ENCODE assay signal across 24 cellular contexts in the genomic region with DNA sequence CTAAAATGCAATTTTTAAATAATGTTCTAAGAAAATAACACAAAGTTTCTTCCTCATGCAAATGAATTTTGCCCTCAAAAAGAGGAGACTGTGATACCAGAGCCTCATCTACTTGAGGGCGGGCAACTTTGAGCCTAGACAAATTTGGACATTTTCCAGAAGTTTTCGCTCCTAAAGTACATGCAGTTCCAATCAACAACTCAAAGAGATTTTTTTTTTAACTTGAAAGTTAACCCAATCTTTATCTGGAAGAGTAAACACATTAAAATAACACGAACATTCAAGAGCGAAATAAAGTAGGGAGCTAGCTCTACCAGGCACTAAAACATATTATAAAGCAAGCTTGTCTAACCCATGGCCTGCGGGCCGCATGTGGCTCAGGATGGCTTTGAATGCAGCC.
"Had no signal": no experiment of that assay in that cellular context is flagged by ENCODE, and none has a peak within 500 bp of the region (broad histone marks: within the 10 kb centered on the region; RNA-seq: fewer than 3 reads in every experiment).

No MANE protein-coding gene starts in this region.

- H3K27me3 ChIP-seq: gastroesophageal sphincter, right lobe of liver, spleen had no signal

- H3K4me1 ChIP-seq: esophagus muscularis mucosa, gastroesophageal sphincter, parathyroid adenoma, right lobe of liver, spleen had no signal

- H3K36me3 ChIP-seq: esophagus muscularis mucosa, gastroesophageal sphincter, prostate gland, right lobe of liver, spleen, thoracic aorta had no signal

- H3K27ac ChIP-seq: epithelial cell of prostate, esophagus muscularis mucosa, gastroesophageal sphincter, parathyroid adenoma, prostate gland, right lobe of liver, spleen, thoracic aorta had no signal

- H3K27me3 Mint-ChIP-seq: naive thymus-derived CD4-positive, alpha-beta T cell; stimulated activated memory B cell treated with anti-CD40 and anti-IgM and Interleukin-4, amounts not matched to agents 10 μg/mL and 1 μg/mL and 100 μg/mL, for 72 hours; stimulated activated naive CD8-positive, alpha-beta T cell treated with anti-CD3 and anti-CD28 coated beads, Interleukin-15, Interleukin-2, amounts not matched to agents 100 ng/mL and 50 ng/mL, for 24 hours had no signal

- H2AFZ ChIP-seq: parathyroid adenoma had no signal

- H3K36me3 Mint-ChIP-seq: stimulated activated memory B cell treated with anti-CD40 and anti-IgM and Interleukin-4, amounts not matched to agents 10 μg/mL and 1 μg/mL and 100 μg/mL, for 72 hours had no signal

- H3K9me3 Mint-ChIP-seq: effector memory CD8-positive, alpha-beta T cell; nephron progenitor cell; stimulated activated memory B cell treated with anti-CD40 and anti-IgM and Interleukin-4, amounts not matched to agents 10 μg/mL and 1 μg/mL and 100 μg/mL, for 72 hours; stimulated activated naive CD8-positive, alpha-beta T cell treated with anti-CD3 and anti-CD28 coated beads, Interleukin-15, Interleukin-2, amounts not matched to agents 100 ng/mL and 50 ng/mL, for 24 hours had no signal

- H3K9me3 ChIP-seq: esophagus muscularis mucosa, gastroesophageal sphincter, prostate gland, right lobe of liver, spleen, thoracic aorta had no signal

- H3K4me3 Mint-ChIP-seq: effector memory CD8-positive, alpha-beta T cell; naive thymus-derived CD4-positive, alpha-beta T cell; nephron progenitor cell; stimulated activated memory B cell treated with anti-CD40 and anti-IgM and Interleukin-4, amounts not matched to agents 10 μg/mL and 1 μg/mL and 100 μg/mL, for 72 hours; stimulated activated naive CD8-positive, alpha-beta T cell treated with anti-CD3 and anti-CD28 coated beads, Interleukin-15, Interleukin-2, amounts not matched to agents 100 ng/mL and 50 ng/mL, for 24 hours had no signal

- H3K79me2 ChIP-seq: parathyroid adenoma had no signal

- ATAC-seq: effector memory CD8-positive, alpha-beta T cell; gastroesophageal sphincter; left cardiac atrium; left ventricle myocardium superior; naive thymus-derived CD4-positive, alpha-beta T cell; right lobe of liver; stimulated activated memory B cell treated with anti-CD40 and anti-IgM and Interleukin-4, amounts not matched to agents 10 μg/mL and 1 μg/mL and 100 μg/mL, for 72 hours had no signal

- DNase-seq: effector memory CD8-positive, alpha-beta T cell; foreskin fibroblast; kidney; left cardiac atrium; left ventricle myocardium superior; mesenchymal stem cell; naive thymus-derived CD4-positive, alpha-beta T cell; nephron progenitor cell; retina; right lobe of liver; spleen; stimulated activated CD4-positive, alpha-beta T cell treated with anti-CD3 and anti-CD28 coated beads, Interleukin-15, amount 100 ng/mL, for 24 hours; stimulated activated CD4-positive, alpha-beta T cell treated with anti-CD3 and anti-CD28 coated beads, Interleukin-1b, Interleukin-23, amount 100 ng/mL, for 48 hours; stimulated activated CD4-positive, alpha-beta T cell treated with anti-CD3 and anti-CD28 coated beads, Interleukin-4, amount 100 ng/mL, for 24 hours; trophoblast cell had no signal

- H3K4me3 ChIP-seq: esophagus muscularis mucosa, gastroesophageal sphincter, lung, prostate gland, right lobe of liver, spleen, thoracic aorta had no signal

- H3K27ac Mint-ChIP-seq: effector memory CD8-positive, alpha-beta T cell; naive thymus-derived CD4-positive, alpha-beta T cell; nephron progenitor cell; stimulated activated memory B cell treated with anti-CD40 and anti-IgM and Interleukin-4, amounts not matched to agents 10 μg/mL and 1 μg/mL and 100 μg/mL, for 72 hours; stimulated activated naive CD8-positive, alpha-beta T cell treated with anti-CD3 and anti-CD28 coated beads, Interleukin-15, Interleukin-2, amounts not matched to agents 100 ng/mL and 50 ng/mL, for 24 hours had no signal

- H3K4me1 Mint-ChIP-seq: nephron progenitor cell had no signal
